In genomic region chr4:153249199-153250154, GRCh38 we compare ENCODE assay signal across 8 cellular contexts. TPM values are rescaled to one million over a fixed set of nuclear protein-coding genes. Genes with fewer than 3 reads are reported as not detected.
A peak's percentile ranks its signal among the peaks of the same experiment; 100 is the strongest.
DNase-seq lines count a peak whose midpoint lies in the region; TF ChIP-seq lines count a peak whose summit lies in the region.

No MANE protein-coding gene starts in this region.

- H3K9me2 ChIP-seq in SU-DHL-6 (replicated peaks; ENCODE audit: insufficient read depth, low read length): no peaks in the 10 kb centered on the region

- H3K4me3 ChIP-seq in GM08714 (ENCODE audit: low read length) (peak overlapping the region; percentile 60; the same call in 1 of the 2 replicates), HEK293 (ENCODE audit: low read depth, low read length) (peak overlapping the region; percentile 36), SU-DHL-6 (ENCODE audit: insufficient read depth, low read length, poor library complexity, severe bottlenecking) (peak overlapping the region; percentile 45), cardiac muscle cell (peak overlapping the region; percentile 48), transverse colon (peak overlapping the region; percentile 10 to 55 (median 36))

- peak overlapping the region; percentile 63 for H3K4me2 ChIP-seq in SU-DHL-6 (ENCODE audit: low read depth, low read length, poor library complexity, severe bottlenecking)

- in situ Hi-C loops in transverse colon (cut with MboI; ENCODE audit: low pct_ligation_motif_present in 1 of 4, low pct_unique_long_range_greater_than_20kb in 1 of 4, low sequenced_read_pairs in 3 of 4): no loop called here

- peaks cover 13% of the 10 kb centered on the region for H3K4me1 ChIP-seq in HEK293 (ENCODE audit: control insufficient read depth, insufficient read depth, low read length)
- H3K4me1 ChIP-seq in cardiac muscle cell (ENCODE audit: low read depth): peaks cover 7% of the 10 kb centered on the region
- peaks cover 21 to 51% (median 37%) of the 10 kb centered on the region in 4 donors for H3K4me1 ChIP-seq in transverse colon

- H3K9ac ChIP-seq in SU-DHL-6 (ENCODE audit: low read length): peak overlapping the region; percentile 49

- no peaks in the 10 kb centered on the region for H3K9me3 ChIP-seq in HEK293 (ENCODE audit: control insufficient read depth, insufficient read depth, low read depth, low read length)
- no peaks in the 10 kb centered on the region for H3K9me3 ChIP-seq in SU-DHL-6 (ENCODE audit: insufficient read depth, low read length)
- no peaks in the 10 kb centered on the region for H3K9me3 ChIP-seq in cardiac muscle cell (ENCODE audit: low read depth)
- no peaks in the 10 kb centered on the region for H3K9me3 ChIP-seq in transverse colon

- no peaks in the 10 kb centered on the region for H3K79me2 ChIP-seq in SU-DHL-6 (ENCODE audit: insufficient read depth, low read length)

- DNase-seq in MV-4-11 (lab: John Stamatoyannopoulos, UW) (peak; percentile 19), cardiac muscle cell (ENCODE audit: low read depth in 1 of 2, low spot score in 1 of 2) (peak; percentile 80 to 89), pons (ENCODE audit: low spot score) (peak; percentile 90), transverse colon (peak; percentile 87)
- DNase-seq in activated naive CD8-positive, alpha-beta T cell treated with anti-CD3 and anti-CD28 coated beads, Interleukin-2, amount 50 U/mL, for 16 hours (ENCODE audit: low read depth, low spot score): peak; percentile 70

- TF ChIP-seq POLR2A in transverse colon (IDR thresholded peaks at IDR 0.05): no peak

- H2AFZ ChIP-seq in SU-DHL-6 (ENCODE audit: low read depth, low read length, severe bottlenecking): peak overlapping the region; percentile 95

- CTCF ChIA-PET in HEK293 (lab: Yijun Ruan, JAX): interaction anchor here (0.6 to 2.0 kb wide), 5 partner anchors 13 to 395 kb away, joined by 3 to 7 read pairs (median 3); no protein-coding TSS in a partner anchor

- TF ChIP-seq CTCF in HEK293 (tag by site-specific recombination; IDR thresholded peaks at IDR 0.05): no peak
- TF ChIP-seq CTCF in SU-DHL-6 (IDR thresholded peaks at IDR 0.05; ENCODE audit: insufficient read depth, low read length, poor library complexity, severe bottlenecking): no peak
- TF ChIP-seq CTCF in cardiac muscle cell (IDR thresholded peaks at IDR 0.05; ENCODE audit: low read depth, low read length): no peak
- TF ChIP-seq CTCF in transverse colon (IDR thresholded peaks at IDR 0.05): no peak

- POLR2A ChIA-PET in HEK293 (lab: Yijun Ruan, JAX): interaction anchor here (0.9 to 1.2 kb wide), 3 partner anchors 13 to 26 kb away, joined by 3 to 5 read pairs (median 3); no protein-coding TSS in a partner anchor

- WGBS in transverse colon (ENCODE audit: low coverage in 1 of 2), 2 donors: 7 to 10% methylated on average over 25 to 44 of the region's 44 CpGs

- no peaks in the 10 kb centered on the region for H4K20me1 ChIP-seq in SU-DHL-6 (ENCODE audit: low read depth, low read length)

- intact Hi-C loops in transverse colon (cut with DNase I; ENCODE audit: low total_unique reads): no loop called here

- H3K27me3 ChIP-seq in SU-DHL-6 (ENCODE audit: low read length) (no peaks in the 10 kb centered on the region), cardiac muscle cell (no peaks in the 10 kb centered on the region), transverse colon (no peaks in the 10 kb centered on the region)

- peak overlapping the region; percentile 40; the same call in 1 of the 2 replicates for H3K27ac ChIP-seq in HEK293 (ENCODE audit: extremely low read depth, low read depth, low read length)
- H3K27ac ChIP-seq in SU-DHL-6 (ENCODE audit: low read depth, low read length): no peak overlapping the region
- H3K27ac ChIP-seq in cardiac muscle cell: peak overlapping the region; percentile 79
- peak overlapping the region; percentile 73 to 83 (median 81) for H3K27ac ChIP-seq in transverse colon

- no peaks in the 10 kb centered on the region for H3K36me3 ChIP-seq in HEK293 (ENCODE audit: control insufficient read depth in 2 of 2, insufficient read depth in 1 of 2, low read length in 2 of 2)
- no peaks in the 10 kb centered on the region for H3K36me3 ChIP-seq in SU-DHL-6 (ENCODE audit: low read length)
- no peaks in the 10 kb centered on the region for H3K36me3 ChIP-seq in cardiac muscle cell
- no peaks in the 10 kb centered on the region for H3K36me3 ChIP-seq in transverse colon

- TF ChIP-seq EP300 in transverse colon (IDR thresholded peaks at IDR 0.05; ENCODE audit: low read depth): no peak

- H3F3A ChIP-seq in SU-DHL-6 (ENCODE audit: insufficient read depth): no peaks in the 10 kb centered on the region

TF ChIP-seq in HEK293, 187 proteins besides CTCF, POLR2A, EP300 and RAD21 (continues in another document):
- 0 out of 2 replicates have a peak, but pooled peaks have one; percentile 48 for TF ChIP-seq ZBTB6 (tag by site-specific recombination; IDR thresholded peaks at IDR 0.05)
- TF ChIP-seq SP3 (tag by site-specific recombination; IDR thresholded peaks at IDR 0.05): peak; percentile 77
- TF ChIP-seq ZNF677 (tag by site-specific recombination; IDR thresholded peaks at IDR 0.05): no peak
- TF ChIP-seq ZNF341 (tag by site-specific recombination; IDR thresholded peaks at IDR 0.05; ENCODE audit: low read depth): peak; percentile 66
- peak; percentile 72; the same call in 1 of the 2 replicates for TF ChIP-seq ZBTB20 (tag by site-specific recombination; IDR thresholded peaks at IDR 0.05)
- peak; percentile 55; the same call in 1 of the 2 replicates for TF ChIP-seq HIC1 (tag by site-specific recombination; IDR thresholded peaks at IDR 0.05)
- TF ChIP-seq ZNF214 (tag by site-specific recombination; IDR thresholded peaks at IDR 0.05; ENCODE audit: borderline replicate concordance): no peak
- peak; percentile 47; the same call in 1 of the 2 replicates for TF ChIP-seq ZEB2 (tag by site-specific recombination; IDR thresholded peaks at IDR 0.05)
- TF ChIP-seq ZNF658 (tag by site-specific recombination; IDR thresholded peaks at IDR 0.05): no peak
- TF ChIP-seq KLF10 (tag by site-specific recombination; IDR thresholded peaks at IDR 0.05): peak; percentile 56
- peak; percentile 72 for TF ChIP-seq GLIS1 (tag by site-specific recombination; IDR thresholded peaks at IDR 0.05)
- no peak for TF ChIP-seq ZBTB44 (tag by site-specific recombination; IDR thresholded peaks at IDR 0.05)
- peak; percentile 39; the same call in 1 of the 2 replicates for TF ChIP-seq KLF9 (tag by site-specific recombination; IDR thresholded peaks at IDR 0.05; ENCODE audit: low read depth)

RNA-seq across cellular contexts. Expression of gene TRIM2, which starts 45.2 kb away (rescaled TPM):
- total RNA-seq in cardiac muscle cell (40.4 and 52.7 TPM in 2 replicates), transverse colon (100 to 1,000 TPM in 2 of 4 donors, 10 to 100 TPM in 2; 71.8 to 124 (median 95.3) TPM)
- polyA plus RNA-seq in cardiac muscle cell: 18.8 and 32.7 TPM in 2 replicates

Comparison
In these comparisons a context has a peak if more than half of its experiments do, and no peak if none do; other contexts are left out.
1. DNase-seq: peak in every context shown above with its lines; median percentile 90 in pons; 87 in transverse colon; 84 in cardiac muscle cell; 70 in activated naive CD8-positive, alpha-beta T cell treated with anti-CD3 and anti-CD28 coated beads, Interleukin-2, amount 50 U/mL, for 16 hours; 19 in MV-4-11.